ENCODE assay signal across 1 cellular context in the genomic region with DNA sequence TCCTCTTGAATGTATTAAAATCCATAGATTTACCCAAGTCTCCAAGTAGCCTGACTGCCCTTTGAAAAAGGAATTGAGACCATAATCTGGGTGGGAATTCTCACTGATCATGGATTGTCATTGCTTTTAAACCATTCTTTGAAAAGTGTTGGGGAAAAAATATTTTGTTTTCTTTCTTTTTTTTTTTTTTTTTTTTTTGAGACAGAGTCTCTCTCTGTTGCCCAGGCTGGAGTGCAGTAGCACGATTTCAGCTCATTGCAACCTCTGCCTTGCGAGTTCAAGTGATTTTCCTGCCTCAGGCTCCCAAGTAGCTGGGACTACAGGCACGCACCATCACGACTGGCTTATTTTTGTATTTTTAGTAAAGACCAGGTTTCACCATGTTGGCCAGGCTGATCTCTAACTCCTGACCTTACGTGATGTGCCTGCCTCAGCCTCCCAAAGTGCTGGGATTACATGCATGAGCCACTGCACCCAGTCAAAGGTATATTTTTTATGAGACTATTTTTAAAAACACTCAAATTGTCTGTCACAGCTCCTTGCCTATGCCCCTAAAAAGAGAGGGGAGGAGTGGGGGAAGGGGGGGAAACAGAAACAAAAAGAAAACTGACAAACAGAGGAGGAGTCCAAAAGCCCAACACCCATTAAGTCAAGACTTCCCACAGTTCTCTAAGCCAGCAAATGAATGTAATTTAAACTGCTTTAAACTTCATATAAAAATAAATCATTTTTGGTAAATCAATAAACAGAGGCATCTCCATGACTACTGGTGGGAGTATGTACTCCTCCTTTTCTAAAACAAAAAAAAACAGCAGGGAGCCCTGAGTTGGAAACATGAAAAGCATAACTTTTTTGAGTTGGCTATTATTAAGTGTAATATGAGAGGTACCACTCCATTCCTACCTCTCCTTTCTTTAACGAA.
TF ChIP-seq lines count a peak whose summit lies in the region.

No MANE protein-coding gene starts in this region.

TF ChIP-seq in endothelial cell of umbilical vein, 7 proteins besides CTCF, POLR2A, EP300 and RAD21:
- TF ChIP-seq GATA2 (IDR thresholded peaks at IDR 0.05; ENCODE audit: insufficient read depth, insufficient read length, low read depth, low read length) (no peak), POLR2AphosphoS5 (IDR thresholded peaks at IDR 0.05; ENCODE audit: insufficient read depth, low read depth, low read length) (no peak), FOS (IDR thresholded peaks at IDR 0.05; ENCODE audit: borderline replicate concordance, insufficient read depth, low read length) (no peak), EZH2 (IDR thresholded peaks at IDR 0.05; ENCODE audit: borderline replicate concordance, low read depth, low read length, severe bottlenecking) (no peak), JUN (IDR thresholded peaks at IDR 0.05; ENCODE audit: borderline replicate concordance, insufficient read depth, insufficient read length, low read depth) (no peak)
